ENCODE assay signal across 9 cellular contexts in the genomic region with DNA sequence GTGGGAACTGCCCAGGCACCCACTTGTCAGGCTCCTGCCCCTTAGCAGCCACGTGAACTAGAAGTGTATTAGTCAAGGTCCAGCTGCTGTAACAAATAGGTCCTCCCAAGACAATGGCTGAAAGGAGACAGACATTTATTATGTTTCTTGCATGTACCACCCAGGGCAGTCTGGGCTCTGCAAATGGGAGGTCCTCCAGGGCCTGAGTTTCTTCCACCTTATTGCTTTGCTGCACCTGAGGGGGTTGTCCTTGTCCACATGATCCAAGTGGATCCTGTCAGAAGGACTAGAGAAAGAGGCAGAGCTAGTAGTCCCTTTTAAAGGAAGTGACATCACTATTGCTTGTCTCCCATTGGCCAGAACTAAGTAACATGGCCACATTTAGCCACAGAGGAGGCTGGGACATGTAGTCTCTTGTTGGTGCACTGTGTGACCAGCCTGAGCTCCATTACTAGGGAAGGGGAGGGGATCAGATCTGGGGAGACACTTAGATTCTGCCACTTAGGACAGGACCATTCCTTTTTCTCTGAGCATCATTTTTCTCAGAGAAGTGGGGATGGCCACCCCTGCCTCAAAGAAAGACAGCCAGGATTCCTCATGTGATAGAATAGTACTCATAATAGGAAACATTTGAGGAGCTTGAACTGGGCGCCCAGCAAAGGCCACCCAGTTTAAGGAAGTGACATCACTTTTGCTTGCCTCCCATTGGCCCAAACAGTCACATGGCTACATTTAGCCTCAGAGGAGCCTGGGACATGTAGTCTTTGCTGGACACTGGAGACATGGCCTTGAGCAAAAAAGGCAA. TPM values are rescaled to one million over a fixed set of nuclear protein-coding genes. Genes with fewer than 3 reads are reported as not detected.
DNase-seq lines count a peak whose midpoint lies in the region; FAIRE-seq and TF ChIP-seq lines count a peak whose summit lies in the region.
"Had no signal": no experiment of that assay in that cellular context is flagged by ENCODE, and none has a peak within 500 bp of the region (broad histone marks: within the 10 kb centered on the region; RNA-seq: fewer than 3 reads in every experiment).

No MANE protein-coding gene starts in this region.

- no peaks in the 10 kb centered on the region for H3K9me2 ChIP-seq in SK-N-SH

- H3K36me3 ChIP-seq in SK-N-SH (replicated peaks in 1 of 2; ENCODE audit: control insufficient read depth in 1 of 2, insufficient read depth in 2 of 2, low read length in 1 of 2) = peaks cover 13 to 16% of the 10 kb centered on the region in 2 experiments
- H3K36me3 ChIP-seq in colonic mucosa = peaks cover 12% of the 10 kb centered on the region

- H3K27ac ChIP-seq in SK-N-SH (ENCODE audit: low read depth in 2 of 2, low read length in 1 of 2) (no peak overlapping the region), colonic mucosa (no peak overlapping the region)

- H3K4me3 ChIP-seq in SK-N-SH (ENCODE audit: low read depth in 2 of 2, low read length in 1 of 2) (no peak overlapping the region), epithelial cell of esophagus (ENCODE audit: low read length) (no peak overlapping the region), colonic mucosa (no peak overlapping the region)

- TF ChIP-seq RAD21 in SK-N-SH (IDR thresholded peaks at IDR 0.05; ENCODE audit: low read length) = no peak

- H3K9me3 ChIP-seq in SK-N-SH (no peaks in the 10 kb centered on the region), colonic mucosa (no peaks in the 10 kb centered on the region)

- H3F3A ChIP-seq in SK-N-SH (replicated peaks; ENCODE audit: insufficient read depth) = no peaks in the 10 kb centered on the region

- H3K4me2 ChIP-seq in SK-N-SH = no peak overlapping the region

- peak; percentile 33 for FAIRE-seq in HTR-8/SVneo (lab: Jason Lieb, UNC)

- CTCF ChIA-PET in SK-N-SH (lab: Yijun Ruan, JAX) = interaction anchor here (0.5 to 1.3 kb wide), 6 partner anchors 12 to 152 kb away, joined by 3 to 5 read pairs (median 4); a partner anchor contains a TSS

- TF ChIP-seq CTCF in SK-N-SH (IDR thresholded peaks at IDR 0.05) = no peak
- no peak for TF ChIP-seq CTCF in epithelial cell of esophagus (IDR thresholded peaks at IDR 0.05; ENCODE audit: insufficient read depth, low read depth, low read length, missing control alignments)
- no peak for TF ChIP-seq CTCF in colonic mucosa (IDR thresholded peaks at IDR 0.05)

- no peaks in the 10 kb centered on the region for H4K20me1 ChIP-seq in SK-N-SH (ENCODE audit: insufficient read depth)

- H2AFZ ChIP-seq in SK-N-SH (ENCODE audit: low read depth) = no peak overlapping the region

- POLR2A ChIA-PET in SK-N-SH (lab: Yijun Ruan, JAX) = interaction anchor here (1.0 kb wide), 1 partner anchor 10 kb away, joined by 3 read pairs; no protein-coding TSS in a partner anchor

- no peak for TF ChIP-seq EP300 in SK-N-SH (IDR thresholded peaks at IDR 0.05; ENCODE audit: borderline replicate concordance in 1 of 2, low read depth in 1 of 2, low read length in 1 of 2)

- H3K4me1 ChIP-seq in SK-N-SH (ENCODE audit: control insufficient read depth in 1 of 2, insufficient read depth in 2 of 2, low read depth in 1 of 2, low read length in 1 of 2) (no peaks in the 10 kb centered on the region), colonic mucosa (no peaks in the 10 kb centered on the region)

- H3K27me3 ChIP-seq in SK-N-SH (ENCODE audit: insufficient read depth) (no peaks in the 10 kb centered on the region), colonic mucosa (no peaks in the 10 kb centered on the region)

- 89% methylated on average over 1 of the region's 2 CpGs for WGBS in SK-N-SH (ENCODE audit: low lambda C conversion rate)

- peak; percentile 55 for DNase-seq in EL
- DNase-seq in HTR-8/SVneo (ENCODE audit: insufficient read length, low spot score) = no peak
- peak; percentile 77 for DNase-seq in SK-N-SH
- DNase-seq in epithelial cell of esophagus (ENCODE audit: low read depth) = peak; percentile 49
- DNase-seq in retina = peak; percentile 30
- no peak for DNase-seq in cerebellar nuclear complex (lab: John Stamatoyannopoulos, UW)
- DNase-seq in colonic mucosa = no peak
- DNase-seq in GF-D8 (lab: John Stamatoyannopoulos, UW) = no peak

- no peaks in the 10 kb centered on the region for H3K79me2 ChIP-seq in SK-N-SH (ENCODE audit: insufficient read depth)

- H3K9ac ChIP-seq in SK-N-SH = no peak overlapping the region
- H3K9ac ChIP-seq in colonic mucosa (ENCODE audit: low read depth in 2 of 2, low read length in 2 of 2) = no peak overlapping the region

- intact Hi-C loops in colonic mucosa (cut with DNase I) = no loop called here

TF ChIP-seq in SK-N-SH, 30 proteins besides CTCF, POLR2A, EP300 and RAD21:
- TF ChIP-seq, protein P1, sequence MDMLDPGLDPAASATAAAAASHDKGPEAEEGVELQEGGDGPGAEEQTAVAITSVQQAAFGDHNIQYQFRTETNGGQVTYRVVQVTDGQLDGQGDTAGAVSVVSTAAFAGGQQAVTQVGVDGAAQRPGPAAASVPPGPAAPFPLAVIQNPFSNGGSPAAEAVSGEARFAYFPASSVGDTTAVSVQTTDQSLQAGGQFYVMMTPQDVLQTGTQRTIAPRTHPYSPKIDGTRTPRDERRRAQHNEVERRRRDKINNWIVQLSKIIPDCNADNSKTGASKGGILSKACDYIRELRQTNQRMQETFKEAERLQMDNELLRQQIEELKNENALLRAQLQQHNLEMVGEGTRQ (IDR thresholded peaks at IDR 0.05; ENCODE audit: borderline replicate concordance, low read depth, low read length) = peak; percentile 50; the same call in 1 of the 2 replicates
- TF ChIP-seq GABPA (IDR thresholded peaks at IDR 0.05; ENCODE audit: low read depth) (peak; percentile 67), NFIC (IDR thresholded peaks at IDR 0.05; ENCODE audit: borderline replicate concordance) (no peak), SIN3A (IDR thresholded peaks at IDR 0.05; ENCODE audit: borderline replicate concordance, low read depth, low read length) (no peak), YY1 (IDR thresholded peaks at IDR 0.05; ENCODE audit: low read depth) (peak; percentile 75; the same call in 1 of the 2 replicates)
- TF ChIP-seq, protein P2, sequence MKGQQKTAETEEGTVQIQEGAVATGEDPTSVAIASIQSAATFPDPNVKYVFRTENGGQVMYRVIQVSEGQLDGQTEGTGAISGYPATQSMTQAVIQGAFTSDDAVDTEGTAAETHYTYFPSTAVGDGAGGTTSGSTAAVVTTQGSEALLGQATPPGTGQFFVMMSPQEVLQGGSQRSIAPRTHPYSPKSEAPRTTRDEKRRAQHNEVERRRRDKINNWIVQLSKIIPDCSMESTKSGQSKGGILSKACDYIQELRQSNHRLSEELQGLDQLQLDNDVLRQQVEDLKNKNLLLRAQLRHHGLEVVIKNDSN (IDR thresholded peaks at IDR 0.05; ENCODE audit: borderline replicate concordance, low read depth) = peak; percentile 92

RNA-seq across cellular contexts. Expression of a gene that starts 15.1 kb away (rescaled TPM):
- 18.7 and 24.2 TPM in 2 replicates for polyA plus RNA-seq in SK-N-SH (2012; rRNA removed)
- polyA plus RNA-seq in SK-N-SH (2012; cell fraction: cytosol; rRNA removed) = 8.1 and 13.2 TPM in 2 replicates
- polyA plus RNA-seq in SK-N-SH (2012; cell fraction: nucleus; rRNA removed) = 97.6 and 109 TPM in 2 replicates
- 100 to 1,000 TPM in 1 of 2 donors, 10 to 100 TPM in 1; 81.0 to 123 TPM for total RNA-seq in colonic mucosa

RNA-seq across cellular contexts. Expression of a gene that starts 15.2 kb away (rescaled TPM):
- 1.5 and 1.8 TPM in 2 replicates for polyA plus RNA-seq in SK-N-SH (2012; rRNA removed)
- 0.51 and 0.89 TPM in 2 replicates for polyA plus RNA-seq in SK-N-SH (2012; cell fraction: cytosol; rRNA removed)
- 5.1 and 5.3 TPM in 2 replicates for polyA plus RNA-seq in SK-N-SH (2012; cell fraction: nucleus; rRNA removed)
- 10 to 100 TPM in 1 of 2 donors, 1 to 10 TPM in 1; 5.9 to 20.0 TPM for total RNA-seq in colonic mucosa

RNA-seq across cellular contexts. Expression of a gene that starts 17.1 kb away (rescaled TPM):
- polyA plus RNA-seq in SK-N-SH (2012; rRNA removed) = 4.2 and 7.5 TPM in 2 replicates
- 5.1 and 7.2 TPM in 2 replicates for polyA plus RNA-seq in SK-N-SH (2012; cell fraction: cytosol; rRNA removed)
- 11.8 and 14.5 TPM in 2 replicates for polyA plus RNA-seq in SK-N-SH (2012; cell fraction: nucleus; rRNA removed)
- 1 to 10 TPM; 4.1 to 4.4 TPM for total RNA-seq in colonic mucosa
- total RNA-seq: NCI-H460 had no signal

RNA-seq across cellular contexts. Expression of a gene that starts 31.2 kb away (rescaled TPM):
- polyA plus RNA-seq in SK-N-SH (2012; rRNA removed) = 36.7 and 55.6 TPM in 2 replicates
- 12.5 and 21.6 TPM in 2 replicates for polyA plus RNA-seq in SK-N-SH (2012; cell fraction: cytosol; rRNA removed)
- 239 and 253 TPM in 2 replicates for polyA plus RNA-seq in SK-N-SH (2012; cell fraction: nucleus; rRNA removed)
- total RNA-seq in colonic mucosa = 10 to 100 TPM; 30.2 to 55.1 TPM

RNA-seq across cellular contexts. Expression of a gene that starts 44.2 kb away (rescaled TPM):
- polyA plus RNA-seq in SK-N-SH (2012; rRNA removed) = 0.53 and 0.57 TPM in 2 replicates
- 0.63 and 0.71 TPM in 2 replicates for polyA plus RNA-seq in SK-N-SH (2012; cell fraction: cytosol; rRNA removed)
- 1.7 and 4.4 TPM in 2 replicates for polyA plus RNA-seq in SK-N-SH (2012; cell fraction: nucleus; rRNA removed)
- not detected for total RNA-seq in colonic mucosa
- total RNA-seq: NCI-H460 had no signal

Comparison
In these comparisons a context has a peak if more than half of its experiments do, and no peak if none do; other contexts are left out.
1. DNase-seq: peak in EL (single experiment), SK-N-SH (single experiment), epithelial cell of esophagus (single experiment) and retina (single experiment); none in HTR-8/SVneo (single experiment), cerebellar nuclear complex (0 of 2), colonic mucosa (single experiment) and GF-D8 (single experiment).